ENCODE assay signal across 9 cellular contexts in the genomic region with DNA sequence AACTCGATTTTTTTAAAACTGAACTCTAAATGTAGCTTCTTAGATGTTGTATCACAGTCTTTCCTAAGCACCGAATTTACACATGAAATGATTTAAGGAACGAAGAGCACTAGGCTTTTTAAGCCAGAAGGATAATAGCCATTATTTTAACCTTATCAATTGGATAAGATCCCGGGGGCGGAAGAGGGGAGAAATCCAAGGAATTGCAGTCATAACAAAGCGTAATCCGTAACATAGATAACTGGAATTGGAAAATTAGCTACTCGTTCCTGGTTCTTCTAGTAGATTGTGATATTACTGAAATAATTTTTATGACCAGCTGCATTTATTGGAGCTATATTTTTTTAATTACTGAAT. TPM values are rescaled to one million over a fixed set of nuclear protein-coding genes. Genes with fewer than 3 reads are reported as not detected.
DNase-seq lines count a peak whose midpoint lies in the region; ATAC-seq and TF ChIP-seq lines count a peak whose summit lies in the region.
"Had no signal": no experiment of that assay in that cellular context is flagged by ENCODE, and none has a peak within 500 bp of the region (broad histone marks: within the 10 kb centered on the region; RNA-seq: fewer than 3 reads in every experiment).

No MANE protein-coding gene starts in this region.

- H3K4me1 ChIP-seq in left lung (peaks cover 7 to 34% of the 10 kb centered on the region in 2 donors), thyroid gland (peaks cover 16% of the 10 kb centered on the region in 2 donors)

- no peak for ATAC-seq in activated naive CD8-positive, alpha-beta T cell treated with anti-CD3 and anti-CD28 coated beads, Interleukin-2, amount 50 U/mL, for 24 hours
- ATAC-seq in left lung: no peak

- WGBS in thyroid gland, 2 donors: 9% methylated on average over 8 of the region's 8 CpGs

- H3K4me3 ChIP-seq in left lung (peak overlapping the region; percentile 44 to 76), thyroid gland (replicated peaks in 1 of 3) (peak overlapping the region in 2 of 3 donors; percentile 21 to 74)

- DNase-seq in activated CD4-positive, alpha-beta T cell treated with anti-CD3 and anti-CD28 coated beads, Interleukin-2, amount 10 ng/mL, durations not matched to agents 7 days and 5 days: no peak
- no peak for DNase-seq in activated CD4-positive, alpha-beta T cell treated with anti-CD3 and anti-CD28 coated beads, Interleukin-2, amount 50 U/mL, for 4 hours
- no peak for DNase-seq in activated naive CD8-positive, alpha-beta T cell treated with anti-CD3 and anti-CD28 coated beads, Interleukin-2, amount 50 U/mL, for 24 hours
- DNase-seq in left lung (no peak), thyroid gland (no peak), SW 1271 (lab: John Stamatoyannopoulos, UW) (no peak), DMS114 treated with DMSO at 0.1 percent for 48 hours (lab: John Stamatoyannopoulos, UW; ENCODE audit: unreplicated experiment) (no peak), HuH-7.5 (ENCODE audit: low spot score) (no peak)

- H3K9me3 ChIP-seq in left lung (no peaks in the 10 kb centered on the region), thyroid gland (no peaks in the 10 kb centered on the region)

- H3K36me3 Mint-ChIP-seq in activated CD4-positive, alpha-beta T cell treated with anti-CD3 and anti-CD28 coated beads, Interleukin-2, amount 10 ng/mL, durations not matched to agents 7 days and 5 days (ENCODE audit: low read depth): no peaks in the 10 kb centered on the region
- H3K36me3 Mint-ChIP-seq in activated naive CD8-positive, alpha-beta T cell treated with anti-CD3 and anti-CD28 coated beads, Interleukin-2, amount 50 U/mL, for 24 hours (ENCODE audit: low read depth): no peaks in the 10 kb centered on the region

- no peak for TF ChIP-seq POLR2A in thyroid gland (IDR thresholded peaks at IDR 0.05)

- H3K4me1 Mint-ChIP-seq in activated CD4-positive, alpha-beta T cell treated with anti-CD3 and anti-CD28 coated beads, Interleukin-2, amount 10 ng/mL, durations not matched to agents 7 days and 5 days: peaks cover 29% of the 10 kb centered on the region
- peaks cover 40% of the 10 kb centered on the region for H3K4me1 Mint-ChIP-seq in activated naive CD8-positive, alpha-beta T cell treated with anti-CD3 and anti-CD28 coated beads, Interleukin-2, amount 50 U/mL, for 24 hours

- H3K27ac Mint-ChIP-seq in activated CD4-positive, alpha-beta T cell treated with anti-CD3 and anti-CD28 coated beads, Interleukin-2, amount 10 ng/mL, durations not matched to agents 7 days and 5 days: no peak overlapping the region
- peak overlapping the region; percentile 53 for H3K27ac Mint-ChIP-seq in activated naive CD8-positive, alpha-beta T cell treated with anti-CD3 and anti-CD28 coated beads, Interleukin-2, amount 50 U/mL, for 24 hours

- peak overlapping the region; percentile 83 for H3K4me3 Mint-ChIP-seq in activated CD4-positive, alpha-beta T cell treated with anti-CD3 and anti-CD28 coated beads, Interleukin-2, amount 10 ng/mL, durations not matched to agents 7 days and 5 days
- H3K4me3 Mint-ChIP-seq in activated naive CD8-positive, alpha-beta T cell treated with anti-CD3 and anti-CD28 coated beads, Interleukin-2, amount 50 U/mL, for 24 hours: peak overlapping the region; percentile 95

- no peak for TF ChIP-seq CTCF in left lung (IDR thresholded peaks at IDR 0.05)
- TF ChIP-seq CTCF in thyroid gland (IDR thresholded peaks at IDR 0.05): no peak

- H3K9me3 Mint-ChIP-seq in activated CD4-positive, alpha-beta T cell treated with anti-CD3 and anti-CD28 coated beads, Interleukin-2, amount 10 ng/mL, durations not matched to agents 7 days and 5 days: peaks cover 4% of the 10 kb centered on the region
- H3K9me3 Mint-ChIP-seq in activated naive CD8-positive, alpha-beta T cell treated with anti-CD3 and anti-CD28 coated beads, Interleukin-2, amount 50 U/mL, for 24 hours: no peaks in the 10 kb centered on the region

- intact Hi-C loops in left lung (cut with DNase I) (no loop called here), thyroid gland (cut with DNase I) (loop anchor here (10.0 kb wide), 1 partner anchor 167 kb away; a partner anchor contains a TSS)

- H3K27me3 Mint-ChIP-seq in activated CD4-positive, alpha-beta T cell treated with anti-CD3 and anti-CD28 coated beads, Interleukin-2, amount 10 ng/mL, durations not matched to agents 7 days and 5 days: peaks cover 25% of the 10 kb centered on the region
- H3K27me3 Mint-ChIP-seq in activated naive CD8-positive, alpha-beta T cell treated with anti-CD3 and anti-CD28 coated beads, Interleukin-2, amount 50 U/mL, for 24 hours: peaks cover 5% of the 10 kb centered on the region

- peak overlapping the region; percentile 99 to 100 for H3K27ac ChIP-seq in left lung
- peak overlapping the region; percentile 65 to 100 (median 100) for H3K27ac ChIP-seq in thyroid gland

- H3K27me3 ChIP-seq in left lung (no peaks in the 10 kb centered on the region), thyroid gland (no peaks in the 10 kb centered on the region)

- H3K36me3 ChIP-seq in left lung (no peaks in the 10 kb centered on the region), thyroid gland (no peaks in the 10 kb centered on the region)

- POLR2A ChIA-PET in activated CD4-positive, alpha-beta T cell treated with anti-CD3 and anti-CD28 coated beads, Interleukin-2, amount 10 ng/mL, durations not matched to agents 7 days and 5 days (lab: Charles Lee): no interaction called here

- CTCF ChIA-PET in activated CD4-positive, alpha-beta T cell treated with anti-CD3 and anti-CD28 coated beads, Interleukin-2, amount 10 ng/mL, durations not matched to agents 7 days and 5 days (lab: Charles Lee): interaction anchor here (1.4 kb wide), 1 partner anchor 9 kb away, joined by 4 read pairs; no protein-coding TSS in a partner anchor

RNA-seq across cellular contexts. Expression of a gene that starts 1.0 kb away (rescaled TPM):
- total RNA-seq in activated CD4-positive, alpha-beta T cell treated with anti-CD3 and anti-CD28 coated beads, Interleukin-2, amount 10 ng/mL, durations not matched to agents 7 days and 5 days: 1 to 10 TPM; 5.7 to 7.4 TPM
- 10 to 100 TPM; 29.6 to 31.5 TPM for total RNA-seq in left lung
- 100 to 1,000 TPM in 2 of 4 donors, 10 to 100 TPM in 2; 75.8 to 154 (median 96.9) TPM for total RNA-seq in thyroid gland

RNA-seq across cellular contexts. Expression of a gene that starts 53.0 kb away (rescaled TPM):
- not detected for total RNA-seq in activated CD4-positive, alpha-beta T cell treated with anti-CD3 and anti-CD28 coated beads, Interleukin-2, amount 10 ng/mL, durations not matched to agents 7 days and 5 days
- total RNA-seq in left lung (10 to 100 TPM; 17.0 to 32.9 TPM), thyroid gland (100 to 1,000 TPM in 2 of 4 donors, 10 to 100 TPM in 2; 72.7 to 133 (median 111) TPM)
- total RNA-seq: Daoy had no signal

Comparison
In these comparisons a context has a peak if more than half of its experiments do, and no peak if none do; other contexts are left out.
1. RNA of a gene that starts 53.0 kb away (total RNA-seq): 72.7 to 133 TPM in thyroid gland and 17.0 to 32.9 TPM in left lung; not detected in activated CD4-positive, alpha-beta T cell treated with anti-CD3 and anti-CD28 coated beads, Interleukin-2, amount 10 ng/mL, durations not matched to agents 7 days and 5 days; every median in the first group is over 10 times any median in the second.